In the genomic region with DNA sequence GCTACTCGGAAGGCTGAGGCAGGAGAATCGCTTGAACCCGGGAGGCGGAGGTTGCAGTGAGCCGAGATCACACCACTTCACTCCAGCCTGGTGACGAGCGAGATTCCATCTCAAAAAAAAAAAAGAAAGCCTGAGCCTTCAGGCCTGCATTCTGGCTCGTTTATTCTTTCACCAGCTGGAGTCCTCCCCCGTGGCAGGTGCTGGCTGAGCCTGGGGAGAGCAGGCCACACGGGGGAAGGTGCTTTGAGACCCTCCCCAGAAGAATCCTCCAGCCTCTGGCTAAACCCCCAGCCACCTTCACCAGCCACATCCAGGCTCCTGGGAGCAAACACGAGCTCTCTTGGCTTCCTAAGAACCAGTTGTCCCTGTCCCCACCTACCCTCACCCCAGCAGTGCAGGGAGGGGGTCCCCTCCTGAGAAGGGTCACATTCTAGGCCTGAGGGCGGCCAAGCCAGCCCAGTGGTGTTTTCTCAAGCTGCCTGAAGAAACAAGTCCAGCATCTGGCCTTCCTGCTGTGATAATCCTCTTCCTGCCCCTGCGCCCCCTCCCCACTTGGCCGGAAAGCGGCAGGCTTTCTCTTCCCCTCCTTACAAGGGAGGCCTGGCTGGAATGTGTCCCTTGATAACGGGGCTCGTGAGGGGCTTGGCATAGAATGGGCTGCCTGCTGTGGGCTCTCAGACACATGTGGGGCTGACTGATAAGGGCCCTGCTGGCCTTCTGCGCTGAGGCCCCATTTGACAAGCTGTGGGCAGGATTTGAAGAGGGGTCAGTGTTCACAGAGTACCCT, we compare ENCODE assay signal across 12 cellular contexts. TPM values are rescaled to one million over a fixed set of nuclear protein-coding genes. Genes with fewer than 3 reads are reported as not detected.
A peak's percentile ranks its signal among the peaks of the same experiment; 100 is the strongest.
DNase-seq lines count a peak whose midpoint lies in the region; TF ChIP-seq lines count a peak whose summit lies in the region.
"Had no signal": no experiment of that assay in that cellular context is flagged by ENCODE, and none has a peak within 500 bp of the region (broad histone marks: within the 10 kb centered on the region; RNA-seq: fewer than 3 reads in every experiment).

No MANE protein-coding gene starts in this region.

- H3K4me1 ChIP-seq in endodermal cell (ENCODE audit: control insufficient read depth, insufficient read depth, low read length): peaks cover 12% of the 10 kb centered on the region

- CTCF ChIA-PET in HEK293T (lab: Yijun Ruan, JAX): interaction anchor here (1.5 kb wide), 1 partner anchor 19 kb away, joined by 7 read pairs; no protein-coding TSS in a partner anchor

- POLR2A ChIA-PET in HEK293T (lab: Yijun Ruan, JAX): no interaction called here

- H3K9me3 Mint-ChIP-seq in endodermal cell: peaks cover 4% of the 10 kb centered on the region

- no peak for TF ChIP-seq CTCF in endodermal cell (conservative IDR thresholded peaks at IDR 0.05)

- H3K4me3 Mint-ChIP-seq in endodermal cell: peak overlapping the region; percentile 40

- H3K4me3 ChIP-seq in endodermal cell (ENCODE audit: low read length): peak overlapping the region; percentile 55
- H3K4me3 ChIP-seq: hepatocyte, smooth muscle cell had no signal

- H3K9ac ChIP-seq in endodermal cell (ENCODE audit: extremely low read depth, low read length, poor library complexity, severe bottlenecking): peak overlapping the region; percentile 59

- peaks cover 1% of the 10 kb centered on the region for H3K27me3 Mint-ChIP-seq in endodermal cell (ENCODE audit: insufficient read depth)

- H3K27ac ChIP-seq in endodermal cell (ENCODE audit: low read depth, low read length): peak overlapping the region; percentile 89
- H3K27ac ChIP-seq: hepatocyte, VCaP had no signal

- peaks cover 24% of the 10 kb centered on the region for H3K4me1 Mint-ChIP-seq in endodermal cell

- peak; percentile 7 for DNase-seq in 8988T
- peak; percentile 29 for DNase-seq in NCI-H2171 (lab: John Stamatoyannopoulos, UW)
- DNase-seq in endodermal cell: peak; percentile 98
- peak; percentile 72 for DNase-seq in left kidney (ENCODE audit: low read depth, low spot score)
- DNase-seq in NCI-H345 (lab: John Stamatoyannopoulos, UW): no peak
- DNase-seq in H4 (ENCODE audit: low spot score): no peak
- no peak for DNase-seq in HEK293T (ENCODE audit: extremely low spot score)
- no peak for DNase-seq in NCI-H2196 treated with DMSO at 0.1 percent for 48 hours (lab: John Stamatoyannopoulos, UW; ENCODE audit: unreplicated experiment)
- DNase-seq: DMS79 had no signal

- WGBS in endodermal cell (ENCODE audit: insufficient coverage in 1 of 2, insufficient read length in 1 of 2), 2 experiments: 28 to 32% methylated on average over 11 to 18 of the region's 18 CpGs

- no peaks in the 10 kb centered on the region for H3K36me3 Mint-ChIP-seq in endodermal cell (ENCODE audit: low read depth)

- H3K36me3 ChIP-seq in endodermal cell (ENCODE audit: control insufficient read depth, insufficient read depth, low read length): no peaks in the 10 kb centered on the region

- no peaks in the 10 kb centered on the region for H3K9me3 ChIP-seq in endodermal cell (ENCODE audit: control insufficient read depth, low read length)

- peak overlapping the region; percentile 99 for H3K27ac Mint-ChIP-seq in endodermal cell

- H3K27me3 ChIP-seq in endodermal cell (ENCODE audit: control insufficient read depth, insufficient read depth, low read length, poor library complexity, severe bottlenecking): no peaks in the 10 kb centered on the region
- H3K27me3 ChIP-seq: hepatocyte had no signal

TF ChIP-seq in HEK293T, 16 proteins besides CTCF, POLR2A, EP300 and RAD21:
- no peak for TF ChIP-seq ELF4 (IDR thresholded peaks at IDR 0.05)
- TF ChIP-seq HDGF (IDR thresholded peaks at IDR 0.05; ENCODE audit: borderline replicate concordance): no peak
- TF ChIP-seq NFRKB (IDR thresholded peaks at IDR 0.05): no peak
- TF ChIP-seq L3MBTL2 (conservative IDR thresholded peaks at IDR 0.05): no peak
- TF ChIP-seq SP1 (IDR thresholded peaks at IDR 0.05): no peak
- TF ChIP-seq, protein P1, sequence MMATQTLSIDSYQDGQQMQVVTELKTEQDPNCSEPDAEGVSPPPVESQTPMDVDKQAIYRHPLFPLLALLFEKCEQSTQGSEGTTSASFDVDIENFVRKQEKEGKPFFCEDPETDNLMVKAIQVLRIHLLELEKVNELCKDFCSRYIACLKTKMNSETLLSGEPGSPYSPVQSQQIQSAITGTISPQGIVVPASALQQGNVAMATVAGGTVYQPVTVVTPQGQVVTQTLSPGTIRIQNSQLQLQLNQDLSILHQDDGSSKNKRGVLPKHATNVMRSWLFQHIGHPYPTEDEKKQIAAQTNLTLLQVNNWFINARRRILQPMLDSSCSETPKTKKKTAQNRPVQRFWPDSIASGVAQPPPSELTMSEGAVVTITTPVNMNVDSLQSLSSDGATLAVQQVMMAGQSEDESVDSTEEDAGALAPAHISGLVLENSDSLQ (IDR thresholded peaks at IDR 0.05): no peak
- TF ChIP-seq BHLHE40 (IDR thresholded peaks at IDR 0.05; ENCODE audit: borderline replicate concordance): no peak
- TF ChIP-seq LEF1 (IDR thresholded peaks at IDR 0.05; ENCODE audit: borderline replicate concordance): no peak
- TF ChIP-seq ZNF384 (IDR thresholded peaks at IDR 0.05): no peak
- TF ChIP-seq CTBP1 (IDR thresholded peaks at IDR 0.05; ENCODE audit: borderline replicate concordance): no peak
- TF ChIP-seq FOXM1 (IDR thresholded peaks at IDR 0.05; ENCODE audit: borderline replicate concordance): no peak
- TF ChIP-seq TARDBP (IDR thresholded peaks at IDR 0.05): no peak
- TF ChIP-seq FOXA1 (IDR thresholded peaks at IDR 0.05): no peak
TF ChIP-seq in HEK293T: peak in this region for 0.

RNA-seq across cellular contexts. Expression of a gene that starts 41.5 kb away (rescaled TPM):
- 1 to 10 TPM; 4.1 to 5.6 TPM for total RNA-seq in endodermal cell
- polyA plus RNA-seq in endodermal cell (2013, experiment 1 of 2): 3.6 TPM
- 3.0 TPM for polyA plus RNA-seq in endodermal cell (2013, experiment 2 of 2)
- 0.19 TPM in 1 of 2 replicates, not detected in the other for total RNA-seq in H4 (2014; rRNA removed; shearing (Covaris generic))

RNA-seq across cellular contexts. Expression of a gene that starts 54.7 kb away (rescaled TPM):
- 1 to 10 TPM; 5.5 to 5.6 TPM for total RNA-seq in endodermal cell
- 3.0 TPM for polyA plus RNA-seq in endodermal cell (2013, experiment 1 of 2)
- polyA plus RNA-seq in endodermal cell (2013, experiment 2 of 2): 2.8 TPM
- total RNA-seq in H4 (2014; rRNA removed; shearing (Covaris generic)): 0.29 and 0.87 TPM in 2 replicates
- polyA plus RNA-seq: hepatocyte had no signal

Comparison
In these comparisons a context has a peak if more than half of its experiments do, and no peak if none do; other contexts are left out.
1. DNase-seq: peak in 8988T (single experiment), NCI-H2171 (single experiment), endodermal cell (single experiment) and left kidney (single experiment); none in NCI-H345 (single experiment), H4 (single experiment), HEK293T (single experiment) and NCI-H2196 treated with DMSO at 0.1 percent for 48 hours (single experiment).